Comparison of ENCODE assay signal across 21 cellular contexts in the genomic region with DNA sequence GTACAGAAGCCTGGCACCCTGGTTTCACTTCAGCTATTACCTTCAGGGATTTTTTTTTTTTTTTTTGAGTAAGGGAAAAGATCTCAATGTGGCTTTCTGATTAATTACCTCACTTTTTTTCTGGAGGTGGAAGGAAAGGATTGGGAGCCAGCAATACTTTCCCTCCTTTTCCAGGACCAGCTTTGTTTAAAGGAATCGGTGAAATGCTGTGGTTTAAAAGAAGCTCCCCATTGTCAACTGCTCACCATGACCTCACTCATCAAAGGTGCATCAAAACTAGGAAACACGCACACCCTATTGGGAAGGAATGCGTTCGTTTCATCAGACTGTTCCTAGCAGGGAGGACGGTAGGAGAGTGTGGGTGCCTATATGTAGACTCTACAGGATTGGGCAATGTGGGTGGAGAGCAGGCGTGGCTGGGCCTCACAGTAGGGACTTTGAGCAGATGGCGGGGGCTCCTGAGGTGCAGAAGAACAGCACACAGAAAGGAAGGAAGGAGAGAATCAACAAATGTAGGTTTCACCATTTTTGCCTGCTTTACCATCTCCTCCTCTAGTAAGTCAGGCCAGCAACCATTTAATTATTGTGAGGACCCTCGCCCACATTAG. TPM values are rescaled to one million over a fixed set of nuclear protein-coding genes. Genes with fewer than 3 reads are reported as not detected.
"Had no signal": no experiment of that assay in that cellular context is flagged by ENCODE, and none has a peak within 500 bp of the region (broad histone marks: within the 10 kb centered on the region; RNA-seq: fewer than 3 reads in every experiment).

No MANE protein-coding gene starts in this region.

- H3K9me3 Mint-ChIP-seq: activated CD4-positive, alpha-beta memory T cell treated with anti-CD3 and anti-CD28 coated beads, Interleukin-2, amount 10 ng/mL, durations not matched to agents 7 days and 5 days; activated naive CD8-positive, alpha-beta T cell treated with anti-CD3 and anti-CD28 coated beads for 36 hours; neural crest cell had no signal

- H3K27ac Mint-ChIP-seq: activated CD4-positive, alpha-beta memory T cell treated with anti-CD3 and anti-CD28 coated beads, Interleukin-2, amount 10 ng/mL, durations not matched to agents 7 days and 5 days; activated CD4-positive, alpha-beta T cell treated with anti-CD3 and anti-CD28 coated beads for 36 hours had no signal

- H3K4me1 Mint-ChIP-seq: activated CD4-positive, alpha-beta memory T cell treated with anti-CD3 and anti-CD28 coated beads, Interleukin-2, amount 10 ng/mL, durations not matched to agents 7 days and 5 days had no signal

- H3K27me3 ChIP-seq: left lung, tibial nerve had no signal

- H3K27me3 Mint-ChIP-seq: activated CD4-positive, alpha-beta memory T cell treated with anti-CD3 and anti-CD28 coated beads, Interleukin-2, amount 10 ng/mL, durations not matched to agents 7 days and 5 days; activated CD4-positive, alpha-beta T cell treated with anti-CD3 and anti-CD28 coated beads for 36 hours; activated naive CD8-positive, alpha-beta T cell treated with anti-CD3 and anti-CD28 coated beads for 36 hours had no signal

- H3K4me3 ChIP-seq: left lung, tibial nerve had no signal

- H3K9me3 ChIP-seq: left lung, tibial nerve had no signal

- H3K4me1 ChIP-seq: left lung, tibial nerve had no signal

- H3K4me3 Mint-ChIP-seq: activated CD4-positive, alpha-beta memory T cell treated with anti-CD3 and anti-CD28 coated beads, Interleukin-2, amount 10 ng/mL, durations not matched to agents 7 days and 5 days; activated CD4-positive, alpha-beta T cell treated with anti-CD3 and anti-CD28 coated beads for 36 hours; activated naive CD8-positive, alpha-beta T cell treated with anti-CD3 and anti-CD28 coated beads for 36 hours; neural crest cell had no signal

- DNase-seq: activated CD4-positive, alpha-beta memory T cell treated with anti-CD3 and anti-CD28 coated beads, Interleukin-2, amount 10 ng/mL, durations not matched to agents 7 days and 5 days; activated CD4-positive, alpha-beta T cell treated with anti-CD3 and anti-CD28 coated beads for 36 hours; activated CD8-positive, alpha-beta memory T cell treated with anti-CD3 and anti-CD28 coated beads, Interleukin-2, amount 50 U/mL, for 48 hours; activated gamma-delta T cell; activated naive CD8-positive, alpha-beta T cell treated with anti-CD3 and anti-CD28 coated beads for 36 hours; caudate nucleus; left lung; retina; stimulated activated CD4-positive, alpha-beta T cell treated with anti-CD3 and anti-CD28 coated beads, Interleukin-12 subunit alpha, Interleukin-12 subunit beta, amount 100 ng/mL, for 4 hours; stimulated activated CD4-positive, alpha-beta T cell treated with anti-CD3 and anti-CD28 coated beads, Interleukin-1b, Interleukin-23, amount 100 ng/mL, for 48 hours; stimulated activated CD8-positive, alpha-beta memory T cell treated with anti-CD3 and anti-CD28 coated beads, Interleukin-4, amount 100 ng/mL, for 48 hours; stimulated activated naive CD4-positive, alpha-beta T cell treated with Interleukin-2 at 50 U/mL for 16 hours; SW 1271; T-helper 2 cell; WERI-Rb-1 had no signal

- H3K27ac ChIP-seq: left lung, tibial nerve, WERI-Rb-1 had no signal

RNA-seq across cellular contexts. Expression of a gene that starts 44.0 kb away (rescaled TPM):
- total RNA-seq: activated CD4-positive, alpha-beta memory T cell treated with anti-CD3 and anti-CD28 coated beads, Interleukin-2, amount 10 ng/mL, durations not matched to agents 7 days and 5 days; activated CD4-positive, alpha-beta T cell treated with anti-CD3 and anti-CD28 coated beads for 36 hours; activated naive CD8-positive, alpha-beta T cell treated with anti-CD3 and anti-CD28 coated beads for 36 hours; frontal cortex; lung microvascular endothelial cell; myocyte; neural crest cell; posterior vena cava; tibial nerve had no signal
